24 cellular contexts compared by ENCODE assay signal in the genomic region with DNA sequence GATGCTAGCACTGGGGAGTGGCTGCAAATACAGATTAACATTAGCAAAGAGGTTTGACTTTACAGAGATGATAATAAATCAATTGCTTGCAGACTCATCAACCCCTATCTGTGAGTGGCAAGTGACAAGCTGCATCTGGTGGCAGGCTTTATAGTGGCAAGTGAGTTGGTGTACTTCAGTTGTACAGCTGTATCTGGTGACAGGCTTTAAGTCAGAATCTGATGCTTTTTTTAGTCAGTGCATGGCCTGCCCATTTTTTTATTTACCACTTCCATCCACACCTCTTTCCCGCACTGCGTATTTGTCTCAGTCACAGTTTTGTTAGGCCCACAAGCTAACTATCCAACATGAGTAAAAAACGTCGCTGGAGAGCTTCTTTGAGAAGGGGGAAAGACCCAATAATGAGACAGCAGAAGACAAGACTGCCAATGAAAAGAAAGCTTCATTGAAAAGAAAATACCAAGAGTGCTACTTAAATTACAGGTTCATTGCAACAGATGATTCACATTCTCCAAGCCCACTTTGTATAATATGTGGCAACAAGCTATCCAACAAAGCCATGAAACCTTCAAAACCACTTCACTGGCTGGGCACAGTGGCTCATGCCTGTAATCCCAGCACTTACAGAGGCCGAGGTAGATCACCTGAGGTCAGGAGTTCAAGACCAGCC. TPM values are rescaled to one million over a fixed set of nuclear protein-coding genes. Genes with fewer than 3 reads are reported as not detected.
A peak's percentile ranks its signal among the peaks of the same experiment; 100 is the strongest.
DNase-seq lines count a peak whose midpoint lies in the region; ATAC-seq and TF ChIP-seq lines count a peak whose summit lies in the region.
"Had no signal": no experiment of that assay in that cellular context is flagged by ENCODE, and none has a peak within 500 bp of the region (broad histone marks: within the 10 kb centered on the region; RNA-seq: fewer than 3 reads in every experiment).

No MANE protein-coding gene starts in this region.

- H2AFZ ChIP-seq in GM23248 (no peak overlapping the region), osteoblast (ENCODE audit: low read length) (no peak overlapping the region)

- peaks cover 21 to 53% of the 10 kb centered on the region in 2 donors for H3K36me3 Mint-ChIP-seq in activated T-cell treated with anti-CD3 and anti-CD28 coated beads, Interleukin-2, amount 50 U/mL, for 72 hours (ENCODE audit: insufficient read depth in 2 of 2)

- no peaks in the 10 kb centered on the region for H3K9me3 Mint-ChIP-seq in activated T-cell treated with anti-CD3 and anti-CD28 coated beads, Interleukin-2, amount 50 U/mL, for 72 hours

- H3K9ac ChIP-seq in GM23248 (no peak overlapping the region), adipocyte (ENCODE audit: low read length) (no peak overlapping the region)
- H3K9ac ChIP-seq: BLaER1 had no signal

- H3K9me3 ChIP-seq in GM23248 (ENCODE audit: low read depth) (no peaks in the 10 kb centered on the region), adipocyte (ENCODE audit: control insufficient read depth, low read length) (no peaks in the 10 kb centered on the region), osteoblast (ENCODE audit: low read depth, low read length) (no peaks in the 10 kb centered on the region)
- H3K9me3 ChIP-seq: BLaER1, heart left ventricle, neutrophil, upper lobe of right lung had no signal

- no peak for TF ChIP-seq CTCF in osteoblast (IDR thresholded peaks at IDR 0.05; ENCODE audit: extremely low read depth, low read depth, low read length)

- ATAC-seq in activated T-cell treated with anti-CD3 and anti-CD28 coated beads, Interleukin-2, amount 50 U/mL, for 72 hours (replicated peaks in 1 of 2): peak; percentile 39 to 44
- ATAC-seq in GM21737 (IDR thresholded peaks at IDR 0.05; ENCODE audit: unreplicated experiment): no peak
- ATAC-seq: left colon, upper lobe of right lung had no signal

- peaks cover 6% of the 10 kb centered on the region for H3F3A ChIP-seq in GM23248 (ENCODE audit: insufficient read depth)

- in situ Hi-C loops in GM23248 (cut with MboI): no loop called here

- no peaks in the 10 kb centered on the region for H3K27me3 Mint-ChIP-seq in activated T-cell treated with anti-CD3 and anti-CD28 coated beads, Interleukin-2, amount 50 U/mL, for 72 hours (ENCODE audit: low read depth)

- H3K4me1 Mint-ChIP-seq in activated T-cell treated with anti-CD3 and anti-CD28 coated beads, Interleukin-2, amount 50 U/mL, for 72 hours (ENCODE audit: low read depth): peaks cover 42% of the 10 kb centered on the region

- H3K27me3 ChIP-seq in GM23248 (replicated peaks; ENCODE audit: insufficient read depth) (no peaks in the 10 kb centered on the region), adipocyte (replicated peaks; ENCODE audit: control insufficient read depth, insufficient read depth, low read length) (no peaks in the 10 kb centered on the region), osteoblast (ENCODE audit: insufficient read depth, low read length) (no peaks in the 10 kb centered on the region)
- H3K27me3 ChIP-seq: BLaER1, heart left ventricle, neutrophil, upper lobe of right lung had no signal

- H3K4me3 ChIP-seq in GM23248 (no peak overlapping the region), adipocyte (ENCODE audit: low read length) (no peak overlapping the region), osteoblast (ENCODE audit: insufficient read depth, low read length) (no peak overlapping the region)
- H3K4me3 ChIP-seq: BLaER1, heart left ventricle, skin epidermis, upper lobe of right lung had no signal

- WGBS in GM23248 (ENCODE audit: low coverage in 1 of 2, low lambda C conversion rate in 2 of 2, missing lambda C conversion rate in 2 of 2), 2 experiments: 86% methylated on average over 5 of the region's 5 CpGs

- H3K27ac Mint-ChIP-seq in activated T-cell treated with anti-CD3 and anti-CD28 coated beads, Interleukin-2, amount 50 U/mL, for 72 hours: peak overlapping the region; percentile 88

- H3K27ac ChIP-seq in GM23248 (no peak overlapping the region), osteoblast (ENCODE audit: low read depth, low read length) (peak overlapping the region; percentile 31)
- H3K27ac ChIP-seq: BLaER1, heart left ventricle, HL-60, skin epidermis, upper lobe of right lung had no signal

- H4K20me1 ChIP-seq in GM23248 (ENCODE audit: insufficient read depth) (no peaks in the 10 kb centered on the region), osteoblast (ENCODE audit: insufficient read depth, low read length) (peaks cover 15% of the 10 kb centered on the region)

- H3K9me2 ChIP-seq in GM23248 (ENCODE audit: insufficient read depth): no peaks in the 10 kb centered on the region; the same call in 1 of the 2 replicates

- no peak for DNase-seq in activated T-cell treated with anti-CD3 and anti-CD28 coated beads, Interleukin-2, amount 50 U/mL, for 72 hours
- DNase-seq in activated T-cell treated with anti-CD3 and anti-CD28 coated beads, Interleukin-2, amount 50 U/mL, for 1 hour: no peak
- DNase-seq in GM23248: peak; percentile 13
- peak; percentile 5 for DNase-seq in adipocyte (ENCODE audit: low read depth)
- no peak for DNase-seq in osteoblast (ENCODE audit: insufficient read length, low spot score, missing footprints)
- DNase-seq in RPMI8226: no peak
- DNase-seq in NCI-H526 treated with DMSO at 0.1 percent for 48 hours (lab: John Stamatoyannopoulos, UW): no peak
- DNase-seq: activated CD4-positive, alpha-beta T cell treated with anti-CD3 and anti-CD28 coated beads for 1 hour; activated CD8-positive, alpha-beta memory T cell treated with anti-CD3 and anti-CD28 coated beads, Interleukin-2, amount 50 U/mL, for 4 hours; activated gamma-delta T cell; anterior cingulate cortex; DMS79 treated with DMSO at 0.1 percent for 48 hours; heart left ventricle; left colon; mesendoderm; NCI-H1092; NCI-H187 treated with DMSO at 0.1 percent for 48 hours; NCI-H526; upper lobe of right lung had no signal

- H3K4me2 ChIP-seq in GM23248 (ENCODE audit: unreplicated experiment) (no peak overlapping the region), osteoblast (ENCODE audit: insufficient read depth, low read length) (no peak overlapping the region)
- H3K4me2 ChIP-seq: BLaER1 had no signal

- H3K36me3 ChIP-seq in GM23248 (ENCODE audit: low read depth) (peaks cover 77% of the 10 kb centered on the region), adipocyte (ENCODE audit: control insufficient read depth, insufficient read depth, low read length, severe bottlenecking) (peaks cover 93% of the 10 kb centered on the region), osteoblast (ENCODE audit: insufficient read depth, low read length) (peaks cover 70% of the 10 kb centered on the region)

- H3K4me3 Mint-ChIP-seq in activated T-cell treated with anti-CD3 and anti-CD28 coated beads, Interleukin-2, amount 50 U/mL, for 72 hours: peak overlapping the region in 1 of 2 donors; percentile 17

- H3K4me1 ChIP-seq in GM23248 (ENCODE audit: insufficient read depth) (peaks cover 15% of the 10 kb centered on the region), adipocyte (ENCODE audit: control insufficient read depth, insufficient read depth, low read length) (peaks cover 23% of the 10 kb centered on the region), osteoblast (ENCODE audit: insufficient read depth, low read length) (peaks cover 38% of the 10 kb centered on the region)

- peaks cover 100% of the 10 kb centered on the region for H3K79me2 ChIP-seq in GM23248 (ENCODE audit: insufficient read depth)
- peaks cover 91% of the 10 kb centered on the region for H3K79me2 ChIP-seq in osteoblast (ENCODE audit: insufficient read depth, low read length)

RNA-seq across cellular contexts. Expression of gene ANP32B, which starts 23.1 kb away (rescaled TPM):
- total RNA-seq in activated T-cell treated with anti-CD3 and anti-CD28 coated beads, Interleukin-2, amount 50 U/mL, for 72 hours: 100 to 1,000 TPM; 361 to 433 TPM
- 11.2 and 35.3 TPM in 2 replicates for total RNA-seq in GM23248 (2014; rRNA removed; shearing (Covaris generic))
- polyA plus RNA-seq in GM23248 (2016; fragmentation: Nextera tagmentation; extraction: Ambion mirVana): 137 and 138 TPM in 2 replicates
- total RNA-seq in osteoblast: 12.7 and 13.8 TPM in 2 replicates

RNA-seq across cellular contexts. Expression of gene NANS, which starts 50.3 kb away (rescaled TPM):
- total RNA-seq in activated T-cell treated with anti-CD3 and anti-CD28 coated beads, Interleukin-2, amount 50 U/mL, for 72 hours: 10 to 100 TPM; 56.1 to 56.6 TPM
- 60.3 and 80.8 TPM in 2 replicates for total RNA-seq in GM23248 (2014; rRNA removed; shearing (Covaris generic))
- polyA plus RNA-seq in GM23248 (2016; fragmentation: Nextera tagmentation; extraction: Ambion mirVana): 128 and 133 TPM in 2 replicates
- 56.1 and 56.6 TPM in 2 replicates for total RNA-seq in osteoblast

Comparison
In these comparisons a context has a peak if more than half of its experiments do, and no peak if none do; other contexts are left out.
1. DNase-seq: peak in GM23248 (single experiment) and adipocyte (single experiment); none in activated T-cell treated with anti-CD3 and anti-CD28 coated beads, Interleukin-2, amount 50 U/mL, for 72 hours (0 of 2), activated T-cell treated with anti-CD3 and anti-CD28 coated beads, Interleukin-2, amount 50 U/mL, for 1 hour (single experiment), osteoblast (single experiment), RPMI8226 (single experiment) and NCI-H526 treated with DMSO at 0.1 percent for 48 hours (single experiment).